Comparison of ENCODE assay signal across 1 cellular context in the genomic region with DNA sequence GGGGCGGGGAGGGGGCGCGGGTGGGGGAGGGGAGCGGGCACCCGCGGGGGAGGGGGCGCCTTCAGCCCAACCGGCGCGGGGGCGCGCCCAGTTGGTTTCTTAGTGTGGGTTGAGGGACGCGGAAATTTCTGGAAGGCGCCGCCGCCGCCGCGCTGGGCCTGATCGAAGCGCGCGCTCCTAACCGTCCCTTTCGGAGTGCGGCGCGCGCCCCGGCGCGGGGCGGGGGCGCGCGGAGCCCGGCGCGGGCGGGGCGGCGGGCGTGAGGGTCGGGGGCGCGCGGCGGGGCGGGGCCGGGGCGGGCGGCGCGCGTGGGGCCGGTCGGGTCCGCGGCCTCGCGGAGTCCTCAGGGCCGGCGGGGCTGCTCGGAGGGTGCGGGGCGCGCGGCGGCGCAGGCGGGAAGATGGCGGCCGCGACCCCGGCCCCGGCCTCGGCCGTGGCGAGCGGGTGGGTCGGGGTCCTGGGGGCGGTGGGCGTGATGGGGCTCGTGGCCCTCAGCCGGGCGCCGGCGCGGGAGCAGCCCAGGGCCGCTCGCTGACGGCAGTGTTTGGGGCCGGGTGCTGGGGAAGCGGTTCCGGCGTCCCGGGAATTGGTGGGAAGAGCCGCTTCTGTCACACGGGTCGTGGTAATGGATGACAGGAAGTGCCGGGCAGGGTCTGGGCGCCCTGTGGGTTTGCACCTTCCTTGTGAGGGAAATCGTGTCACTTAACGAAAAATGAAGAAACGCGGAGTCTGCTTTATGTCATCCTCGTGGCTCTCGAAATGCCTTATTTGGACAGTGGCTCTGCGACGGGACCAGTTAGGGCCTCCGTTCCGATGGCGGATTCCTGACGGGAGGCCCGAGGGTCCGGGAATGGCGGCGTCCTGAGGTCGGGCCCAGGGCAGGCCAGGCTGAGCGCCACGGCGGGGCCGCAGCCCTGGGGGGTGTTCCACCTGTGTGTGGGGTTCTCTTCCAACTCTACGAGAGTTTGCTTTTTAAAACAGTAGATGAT.
TF ChIP-seq lines count a peak whose summit lies in the region.

No MANE protein-coding gene starts in this region.

TF ChIP-seq in HepG2, 621 proteins besides CTCF, POLR2A, EP300 and RAD21 (continued from another document and continues in another):
- TF ChIP-seq ZZZ3 (CRISPR knock-in tag; IDR thresholded peaks at IDR 0.05; ENCODE audit: borderline replicate concordance) = no peak; the same call in 1 of the 2 replicates
- TF ChIP-seq ZNF747 (CRISPR knock-in tag; IDR thresholded peaks at IDR 0.05; ENCODE audit: borderline replicate concordance) = no peak
- no peak for TF ChIP-seq ZNF207 (IDR thresholded peaks at IDR 0.05; ENCODE audit: borderline replicate concordance)
- TF ChIP-seq, protein P1, sequence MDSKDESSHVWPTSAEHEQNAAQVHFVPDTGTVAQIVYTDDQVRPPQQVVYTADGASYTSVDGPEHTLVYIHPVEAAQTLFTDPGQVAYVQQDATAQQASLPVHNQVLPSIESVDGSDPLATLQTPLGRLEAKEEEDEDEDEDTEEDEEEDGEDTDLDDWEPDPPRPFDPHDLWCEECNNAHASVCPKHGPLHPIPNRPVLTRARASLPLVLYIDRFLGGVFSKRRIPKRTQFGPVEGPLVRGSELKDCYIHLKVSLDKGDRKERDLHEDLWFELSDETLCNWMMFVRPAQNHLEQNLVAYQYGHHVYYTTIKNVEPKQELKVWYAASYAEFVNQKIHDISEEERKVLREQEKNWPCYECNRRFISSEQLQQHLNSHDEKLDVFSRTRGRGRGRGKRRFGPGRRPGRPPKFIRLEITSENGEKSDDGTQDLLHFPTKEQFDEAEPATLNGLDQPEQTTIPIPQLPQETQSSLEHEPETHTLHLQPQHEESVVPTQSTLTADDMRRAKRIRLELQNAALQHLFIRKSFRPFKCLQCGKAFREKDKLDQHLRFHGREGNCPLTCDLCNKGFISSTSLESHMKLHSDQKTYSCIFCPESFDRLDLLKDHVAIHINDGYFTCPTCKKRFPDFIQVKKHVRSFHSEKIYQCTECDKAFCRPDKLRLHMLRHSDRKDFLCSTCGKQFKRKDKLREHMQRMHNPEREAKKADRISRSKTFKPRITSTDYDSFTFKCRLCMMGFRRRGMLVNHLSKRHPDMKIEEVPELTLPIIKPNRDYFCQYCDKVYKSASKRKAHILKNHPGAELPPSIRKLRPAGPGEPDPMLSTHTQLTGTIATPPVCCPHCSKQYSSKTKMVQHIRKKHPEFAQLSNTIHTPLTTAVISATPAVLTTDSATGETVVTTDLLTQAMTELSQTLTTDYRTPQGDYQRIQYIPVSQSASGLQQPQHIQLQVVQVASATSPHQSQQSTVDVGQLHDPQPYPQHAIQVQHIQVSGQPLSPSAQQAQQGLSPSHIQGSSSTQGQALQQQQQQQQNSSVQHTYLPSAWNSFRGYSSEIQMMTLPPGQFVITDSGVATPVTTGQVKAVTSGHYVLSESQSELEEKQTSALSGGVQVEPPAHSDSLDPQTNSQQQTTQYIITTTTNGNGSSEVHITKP (CRISPR knock-in tag; IDR thresholded peaks at IDR 0.05; ENCODE audit: low read depth) = peak; percentile 64; the same call in 1 of the 2 replicates
- TF ChIP-seq RXRA (CRISPR knock-in tag; IDR thresholded peaks at IDR 0.05) = peak; percentile 44; the same call in 1 of the 2 replicates
- no peak for TF ChIP-seq CBX5 (CRISPR knock-in tag; IDR thresholded peaks at IDR 0.05; ENCODE audit: borderline replicate concordance)
- no peak for TF ChIP-seq ZNF430 (CRISPR knock-in tag; IDR thresholded peaks at IDR 0.05)
- TF ChIP-seq, protein P2, sequence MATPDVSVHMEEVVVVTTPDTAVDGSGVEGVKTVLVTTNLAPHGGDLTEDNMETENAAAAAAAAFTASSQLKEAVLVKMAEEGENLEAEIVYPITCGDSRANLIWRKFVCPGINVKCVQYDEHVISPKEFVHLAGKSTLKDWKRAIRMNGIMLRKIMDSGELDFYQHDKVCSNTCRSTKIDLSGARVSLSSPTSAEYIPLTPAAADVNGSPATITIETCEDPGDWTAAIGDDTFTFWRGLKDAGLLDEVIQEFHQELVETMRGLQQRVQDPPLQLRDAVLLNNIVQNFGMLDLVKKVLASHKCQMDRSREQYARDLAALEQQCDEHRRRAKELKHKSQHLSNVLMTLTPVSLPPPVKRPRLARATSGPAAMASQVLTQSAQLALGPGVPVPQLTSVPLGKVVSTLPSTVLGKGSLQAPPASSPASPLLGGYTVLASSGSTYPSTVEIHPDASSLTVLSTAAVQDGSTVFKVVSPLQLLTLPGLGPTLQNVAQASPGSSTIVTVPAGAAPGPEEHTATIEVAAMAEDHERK (CRISPR knock-in tag; IDR thresholded peaks at IDR 0.05; ENCODE audit: low read depth) = no peak
- no peak for TF ChIP-seq ZNF362 (CRISPR knock-in tag; IDR thresholded peaks at IDR 0.05; ENCODE audit: borderline replicate concordance)
- peak; percentile 54; the same call in 1 of the 2 replicates for TF ChIP-seq MYC (CRISPR knock-in tag; IDR thresholded peaks at IDR 0.05; ENCODE audit: borderline replicate concordance)
- TF ChIP-seq KAT8 (CRISPR knock-in tag; IDR thresholded peaks at IDR 0.05) = 0 out of 2 replicates have a peak, but pooled peaks have one; percentile 17
- TF ChIP-seq, protein P3, sequence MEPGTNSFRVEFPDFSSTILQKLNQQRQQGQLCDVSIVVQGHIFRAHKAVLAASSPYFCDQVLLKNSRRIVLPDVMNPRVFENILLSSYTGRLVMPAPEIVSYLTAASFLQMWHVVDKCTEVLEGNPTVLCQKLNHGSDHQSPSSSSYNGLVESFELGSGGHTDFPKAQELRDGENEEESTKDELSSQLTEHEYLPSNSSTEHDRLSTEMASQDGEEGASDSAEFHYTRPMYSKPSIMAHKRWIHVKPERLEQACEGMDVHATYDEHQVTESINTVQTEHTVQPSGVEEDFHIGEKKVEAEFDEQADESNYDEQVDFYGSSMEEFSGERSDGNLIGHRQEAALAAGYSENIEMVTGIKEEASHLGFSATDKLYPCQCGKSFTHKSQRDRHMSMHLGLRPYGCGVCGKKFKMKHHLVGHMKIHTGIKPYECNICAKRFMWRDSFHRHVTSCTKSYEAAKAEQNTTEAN (CRISPR knock-in tag; conservative IDR thresholded peaks at IDR 0.05) = no peak
- no peak for TF ChIP-seq CCDC6 (CRISPR knock-in tag; IDR thresholded peaks at IDR 0.05)
- no peak for TF ChIP-seq HMGA1 (CRISPR knock-in tag; conservative IDR thresholded peaks at IDR 0.05)
- TF ChIP-seq NPAS2 (CRISPR knock-in tag; IDR thresholded peaks at IDR 0.05; ENCODE audit: borderline replicate concordance) = no peak
- no peak for TF ChIP-seq ZNF839 (CRISPR knock-in tag; IDR thresholded peaks at IDR 0.05; ENCODE audit: borderline replicate concordance)
- TF ChIP-seq NR2C2 (CRISPR knock-in tag; IDR thresholded peaks at IDR 0.05; ENCODE audit: borderline replicate concordance) = no peak
- TF ChIP-seq ZNF460 (CRISPR knock-in tag; IDR thresholded peaks at IDR 0.05; ENCODE audit: borderline replicate concordance) = no peak
- no peak for TF ChIP-seq CENPT (CRISPR knock-in tag; IDR thresholded peaks at IDR 0.05; ENCODE audit: low read depth)
- TF ChIP-seq ZNF790 (CRISPR knock-in tag; IDR thresholded peaks at IDR 0.05; ENCODE audit: borderline replicate concordance) = no peak
- no peak for TF ChIP-seq MTF2 (CRISPR knock-in tag; IDR thresholded peaks at IDR 0.05; ENCODE audit: borderline replicate concordance)
- no peak for TF ChIP-seq SMAD9 (CRISPR knock-in tag; IDR thresholded peaks at IDR 0.05)
- peak; percentile 64 for TF ChIP-seq ZFY (CRISPR knock-in tag; IDR thresholded peaks at IDR 0.05)
- TF ChIP-seq TFAP4 (IDR thresholded peaks at IDR 0.05; ENCODE audit: borderline replicate concordance, low read depth) = no peak
- TF ChIP-seq, protein P4, sequence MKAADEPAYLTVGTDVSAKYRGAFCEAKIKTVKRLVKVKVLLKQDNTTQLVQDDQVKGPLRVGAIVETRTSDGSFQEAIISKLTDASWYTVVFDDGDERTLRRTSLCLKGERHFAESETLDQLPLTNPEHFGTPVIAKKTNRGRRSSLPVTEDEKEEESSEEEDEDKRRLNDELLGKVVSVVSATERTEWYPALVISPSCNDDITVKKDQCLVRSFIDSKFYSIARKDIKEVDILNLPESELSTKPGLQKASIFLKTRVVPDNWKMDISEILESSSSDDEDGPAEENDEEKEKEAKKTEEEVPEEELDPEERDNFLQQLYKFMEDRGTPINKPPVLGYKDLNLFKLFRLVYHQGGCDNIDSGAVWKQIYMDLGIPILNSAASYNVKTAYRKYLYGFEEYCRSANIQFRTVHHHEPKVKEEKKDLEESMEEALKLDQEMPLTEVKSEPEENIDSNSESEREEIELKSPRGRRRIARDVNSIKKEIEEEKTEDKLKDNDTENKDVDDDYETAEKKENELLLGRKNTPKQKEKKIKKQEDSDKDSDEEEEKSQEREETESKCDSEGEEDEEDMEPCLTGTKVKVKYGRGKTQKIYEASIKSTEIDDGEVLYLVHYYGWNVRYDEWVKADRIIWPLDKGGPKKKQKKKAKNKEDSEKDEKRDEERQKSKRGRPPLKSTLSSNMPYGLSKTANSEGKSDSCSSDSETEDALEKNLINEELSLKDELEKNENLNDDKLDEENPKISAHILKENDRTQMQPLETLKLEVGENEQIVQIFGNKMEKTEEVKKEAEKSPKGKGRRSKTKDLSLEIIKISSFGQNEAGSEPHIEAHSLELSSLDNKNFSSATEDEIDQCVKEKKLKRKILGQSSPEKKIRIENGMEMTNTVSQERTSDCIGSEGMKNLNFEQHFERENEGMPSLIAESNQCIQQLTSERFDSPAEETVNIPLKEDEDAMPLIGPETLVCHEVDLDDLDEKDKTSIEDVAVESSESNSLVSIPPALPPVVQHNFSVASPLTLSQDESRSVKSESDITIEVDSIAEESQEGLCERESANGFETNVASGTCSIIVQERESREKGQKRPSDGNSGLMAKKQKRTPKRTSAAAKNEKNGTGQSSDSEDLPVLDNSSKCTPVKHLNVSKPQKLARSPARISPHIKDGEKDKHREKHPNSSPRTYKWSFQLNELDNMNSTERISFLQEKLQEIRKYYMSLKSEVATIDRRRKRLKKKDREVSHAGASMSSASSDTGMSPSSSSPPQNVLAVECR (CRISPR knock-in tag; IDR thresholded peaks at IDR 0.05; ENCODE audit: borderline replicate concordance) = peak; percentile 50; the same call in 1 of the 2 replicates
- TF ChIP-seq NR2F2 (IDR thresholded peaks at IDR 0.05; ENCODE audit: borderline replicate concordance, low read depth) = no peak
- TF ChIP-seq, protein P5, sequence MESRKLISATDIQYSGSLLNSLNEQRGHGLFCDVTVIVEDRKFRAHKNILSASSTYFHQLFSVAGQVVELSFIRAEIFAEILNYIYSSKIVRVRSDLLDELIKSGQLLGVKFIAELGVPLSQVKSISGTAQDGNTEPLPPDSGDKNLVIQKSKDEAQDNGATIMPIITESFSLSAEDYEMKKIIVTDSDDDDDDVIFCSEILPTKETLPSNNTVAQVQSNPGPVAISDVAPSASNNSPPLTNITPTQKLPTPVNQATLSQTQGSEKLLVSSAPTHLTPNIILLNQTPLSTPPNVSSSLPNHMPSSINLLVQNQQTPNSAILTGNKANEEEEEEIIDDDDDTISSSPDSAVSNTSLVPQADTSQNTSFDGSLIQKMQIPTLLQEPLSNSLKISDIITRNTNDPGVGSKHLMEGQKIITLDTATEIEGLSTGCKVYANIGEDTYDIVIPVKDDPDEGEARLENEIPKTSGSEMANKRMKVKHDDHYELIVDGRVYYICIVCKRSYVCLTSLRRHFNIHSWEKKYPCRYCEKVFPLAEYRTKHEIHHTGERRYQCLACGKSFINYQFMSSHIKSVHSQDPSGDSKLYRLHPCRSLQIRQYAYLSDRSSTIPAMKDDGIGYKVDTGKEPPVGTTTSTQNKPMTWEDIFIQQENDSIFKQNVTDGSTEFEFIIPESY (CRISPR knock-in tag; IDR thresholded peaks at IDR 0.05) = no peak
- TF ChIP-seq ZNF615 (CRISPR knock-in tag; IDR thresholded peaks at IDR 0.05; ENCODE audit: borderline replicate concordance) = no peak
- peak; percentile 56; the same call in 1 of the 2 replicates for TF ChIP-seq KMT2B (CRISPR knock-in tag; IDR thresholded peaks at IDR 0.05)
- no peak for TF ChIP-seq FOXM1 (CRISPR knock-in tag; IDR thresholded peaks at IDR 0.05)
- no peak for TF ChIP-seq MTA3 (CRISPR knock-in tag; IDR thresholded peaks at IDR 0.05)
- TF ChIP-seq, protein P6, sequence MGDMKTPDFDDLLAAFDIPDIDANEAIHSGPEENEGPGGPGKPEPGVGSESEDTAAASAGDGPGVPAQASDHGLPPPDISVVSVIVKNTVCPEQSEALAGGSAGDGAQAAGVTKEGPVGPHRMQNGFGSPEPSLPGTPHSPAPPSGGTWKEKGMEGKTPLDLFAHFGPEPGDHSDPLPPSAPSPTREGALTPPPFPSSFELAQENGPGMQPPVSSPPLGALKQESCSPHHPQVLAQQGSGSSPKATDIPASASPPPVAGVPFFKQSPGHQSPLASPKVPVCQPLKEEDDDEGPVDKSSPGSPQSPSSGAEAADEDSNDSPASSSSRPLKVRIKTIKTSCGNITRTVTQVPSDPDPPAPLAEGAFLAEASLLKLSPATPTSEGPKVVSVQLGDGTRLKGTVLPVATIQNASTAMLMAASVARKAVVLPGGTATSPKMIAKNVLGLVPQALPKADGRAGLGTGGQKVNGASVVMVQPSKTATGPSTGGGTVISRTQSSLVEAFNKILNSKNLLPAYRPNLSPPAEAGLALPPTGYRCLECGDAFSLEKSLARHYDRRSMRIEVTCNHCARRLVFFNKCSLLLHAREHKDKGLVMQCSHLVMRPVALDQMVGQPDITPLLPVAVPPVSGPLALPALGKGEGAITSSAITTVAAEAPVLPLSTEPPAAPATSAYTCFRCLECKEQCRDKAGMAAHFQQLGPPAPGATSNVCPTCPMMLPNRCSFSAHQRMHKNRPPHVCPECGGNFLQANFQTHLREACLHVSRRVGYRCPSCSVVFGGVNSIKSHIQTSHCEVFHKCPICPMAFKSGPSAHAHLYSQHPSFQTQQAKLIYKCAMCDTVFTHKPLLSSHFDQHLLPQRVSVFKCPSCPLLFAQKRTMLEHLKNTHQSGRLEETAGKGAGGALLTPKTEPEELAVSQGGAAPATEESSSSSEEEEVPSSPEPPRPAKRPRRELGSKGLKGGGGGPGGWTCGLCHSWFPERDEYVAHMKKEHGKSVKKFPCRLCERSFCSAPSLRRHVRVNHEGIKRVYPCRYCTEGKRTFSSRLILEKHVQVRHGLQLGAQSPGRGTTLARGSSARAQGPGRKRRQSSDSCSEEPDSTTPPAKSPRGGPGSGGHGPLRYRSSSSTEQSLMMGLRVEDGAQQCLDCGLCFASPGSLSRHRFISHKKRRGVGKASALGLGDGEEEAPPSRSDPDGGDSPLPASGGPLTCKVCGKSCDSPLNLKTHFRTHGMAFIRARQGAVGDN (CRISPR knock-in tag; IDR thresholded peaks at IDR 0.05) = peak; percentile 77
- TF ChIP-seq FIP1L1 (IDR thresholded peaks at IDR 0.05; ENCODE audit: borderline replicate concordance, insufficient read depth, low read depth, low read length) = no peak
